Comparison of ENCODE assay signal across 18 cellular contexts in the genomic region with DNA sequence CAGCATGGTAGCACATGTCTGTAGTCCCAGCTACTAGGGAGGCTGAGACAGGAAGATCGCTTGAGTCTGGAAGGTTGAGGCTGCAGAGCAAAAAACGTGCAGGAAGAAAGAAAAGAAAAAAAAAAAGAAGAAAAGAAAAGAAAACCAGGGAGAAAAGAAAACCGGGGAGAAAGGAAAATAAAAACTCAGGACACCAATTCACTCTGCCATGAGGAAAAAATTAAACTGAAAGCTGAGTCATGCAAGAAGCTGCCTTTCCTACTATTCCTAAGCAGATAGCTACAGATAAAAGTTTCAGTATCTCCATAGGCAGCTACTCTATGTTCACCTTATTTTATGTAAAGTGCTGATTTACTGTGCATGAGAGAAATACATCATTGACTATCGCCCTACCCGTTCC. TPM values are rescaled to one million over a fixed set of nuclear protein-coding genes. Genes with fewer than 3 reads are reported as not detected.
A peak's percentile ranks its signal among the peaks of the same experiment; 100 is the strongest.
DNase-seq lines count a peak whose midpoint lies in the region; ATAC-seq and TF ChIP-seq lines count a peak whose summit lies in the region.
"Had no signal": no experiment of that assay in that cellular context is flagged by ENCODE, and none has a peak within 500 bp of the region (broad histone marks: within the 10 kb centered on the region; RNA-seq: fewer than 3 reads in every experiment).

No MANE protein-coding gene starts in this region.

- peak; percentile 68 for DNase-seq in GM23248
- DNase-seq in fibroblast of the conjunctiva (ENCODE audit: low read depth) = peak; percentile 21
- no peak for DNase-seq in suprapubic skin (ENCODE audit: low spot score in 2 of 2)
- no peak for DNase-seq in central memory CD4-positive, alpha-beta T cell
- no peak for DNase-seq in left lobe of liver (ENCODE audit: low spot score)
- no peak for DNase-seq in glutamatergic neuron
- no peak for DNase-seq in MM.1S
- DNase-seq: activated CD4-positive, alpha-beta T cell treated with anti-CD3 and anti-CD28 coated beads for 36 hours; activated naive CD4-positive, alpha-beta T cell treated with Interleukin-2 at 50 U/mL for 16 hours; BE2C; body of pancreas; foreskin melanocyte; GOT3; NCI-H146; NCI-H345; SIG-M5 had no signal

- in situ Hi-C loops in GM23248 (cut with MboI) = no loop called here

- H3K4me3 ChIP-seq in GM23248 (peak overlapping the region; percentile 63), suprapubic skin (no peak overlapping the region), MM.1S (ENCODE audit: low read length) (no peak overlapping the region)
- H3K4me3 ChIP-seq: body of pancreas had no signal

- H3K27ac Mint-ChIP-seq in glutamatergic neuron (ENCODE audit: unreplicated experiment) = no peak overlapping the region
- H3K27ac Mint-ChIP-seq: activated CD4-positive, alpha-beta T cell treated with anti-CD3 and anti-CD28 coated beads for 36 hours had no signal

- H3K9me2 ChIP-seq in GM23248 (ENCODE audit: insufficient read depth) = no peaks in the 10 kb centered on the region
- no peaks in the 10 kb centered on the region for H3K9me2 ChIP-seq in MM.1S (replicated peaks; ENCODE audit: insufficient read depth, low read length)

- peak overlapping the region; percentile 82 for H3K4me2 ChIP-seq in GM23248 (ENCODE audit: unreplicated experiment)
- H3K4me2 ChIP-seq in MM.1S (ENCODE audit: low read depth, low read length) = no peak overlapping the region

- H3K4me1 ChIP-seq in GM23248 (ENCODE audit: insufficient read depth) (peaks cover 79% of the 10 kb centered on the region), suprapubic skin (peaks cover 14% of the 10 kb centered on the region), MM.1S (ENCODE audit: low read length) (no peaks in the 10 kb centered on the region)
- H3K4me1 ChIP-seq: BE2C, body of pancreas had no signal

- H3K9me3 ChIP-seq in GM23248 (ENCODE audit: low read depth) (no peaks in the 10 kb centered on the region), suprapubic skin (no peaks in the 10 kb centered on the region), MM.1S (replicated peaks; ENCODE audit: insufficient read depth, low read length) (no peaks in the 10 kb centered on the region)
- H3K9me3 ChIP-seq: BE2C, body of pancreas had no signal

- peak overlapping the region; percentile 95 for H3K27ac ChIP-seq in GM23248
- H3K27ac ChIP-seq in suprapubic skin = peak overlapping the region; percentile 55
- H3K27ac ChIP-seq in MM.1S (ENCODE audit: low read length) = no peak overlapping the region
- H3K27ac ChIP-seq: body of pancreas had no signal

- peak overlapping the region; percentile 61 for H2AFZ ChIP-seq in GM23248
- H2AFZ ChIP-seq in MM.1S (ENCODE audit: low read length) = no peak overlapping the region

- ATAC-seq in SK-N-SH treated with all-trans-retinoic acid at 6 μM for 48 hours (peak; percentile 69), left lobe of liver (no peak)
- ATAC-seq: activated CD4-positive, alpha-beta T cell treated with anti-CD3 and anti-CD28 coated beads for 36 hours; body of pancreas had no signal

- no peaks in the 10 kb centered on the region for H3K36me3 Mint-ChIP-seq in glutamatergic neuron (ENCODE audit: unreplicated experiment)

- no peak for TF ChIP-seq EP300 in suprapubic skin (IDR thresholded peaks at IDR 0.05)

- H3K9ac ChIP-seq in GM23248 (peak overlapping the region; percentile 71), MM.1S (ENCODE audit: low read length) (no peak overlapping the region)

- H3K79me2 ChIP-seq in GM23248 (ENCODE audit: insufficient read depth) (peaks cover 71% of the 10 kb centered on the region), MM.1S (ENCODE audit: low read length) (no peaks in the 10 kb centered on the region)

- no peak overlapping the region for H3K4me3 Mint-ChIP-seq in glutamatergic neuron (ENCODE audit: unreplicated experiment)
- H3K4me3 Mint-ChIP-seq: activated CD4-positive, alpha-beta T cell treated with anti-CD3 and anti-CD28 coated beads for 36 hours; neural crest cell had no signal

- H3K27me3 Mint-ChIP-seq in glutamatergic neuron (ENCODE audit: unreplicated experiment) = peaks cover 4% of the 10 kb centered on the region

- 11 to 13% methylated on average over 5 of the region's 5 CpGs for WGBS in GM23248 (ENCODE audit: low coverage in 1 of 2, low lambda C conversion rate in 2 of 2, missing lambda C conversion rate in 2 of 2), 2 experiments
- 57% methylated on average over 5 of the region's 5 CpGs for WGBS in suprapubic skin

- no peak for TF ChIP-seq POLR2A in suprapubic skin (IDR thresholded peaks at IDR 0.05)

- H4K20me1 ChIP-seq in GM23248 (ENCODE audit: insufficient read depth) (no peaks in the 10 kb centered on the region), MM.1S (ENCODE audit: insufficient read depth, low read length) (no peaks in the 10 kb centered on the region)

- no peaks in the 10 kb centered on the region for H3K27me3 ChIP-seq in GM23248 (replicated peaks; ENCODE audit: insufficient read depth)
- peaks cover 14% of the 10 kb centered on the region for H3K27me3 ChIP-seq in suprapubic skin
- H3K27me3 ChIP-seq in MM.1S (replicated peaks; ENCODE audit: insufficient read depth, low read length) = peaks cover 10% of the 10 kb centered on the region; the same call in 1 of the 2 replicates
- H3K27me3 ChIP-seq: body of pancreas had no signal

- TF ChIP-seq CTCF in suprapubic skin (IDR thresholded peaks at IDR 0.05) (no peak), glutamatergic neuron (IDR thresholded peaks at IDR 0.05; ENCODE audit: partially characterized antibody, unreplicated experiment) (no peak), MM.1S (IDR thresholded peaks at IDR 0.05; ENCODE audit: low read length) (no peak)

- peaks cover 68% of the 10 kb centered on the region for H3F3A ChIP-seq in GM23248 (ENCODE audit: insufficient read depth)
- H3F3A ChIP-seq in MM.1S (ENCODE audit: insufficient read depth, low read length) = no peaks in the 10 kb centered on the region

- no peaks in the 10 kb centered on the region for H3K9me3 Mint-ChIP-seq in glutamatergic neuron (ENCODE audit: unreplicated experiment)
- H3K9me3 Mint-ChIP-seq: neural crest cell had no signal

- no peaks in the 10 kb centered on the region for H3K4me1 Mint-ChIP-seq in glutamatergic neuron (ENCODE audit: low read depth, unreplicated experiment)
- H3K4me1 Mint-ChIP-seq: activated CD4-positive, alpha-beta T cell treated with anti-CD3 and anti-CD28 coated beads for 36 hours had no signal

- H3K36me3 ChIP-seq in GM23248 (ENCODE audit: low read depth) (peaks cover 17% of the 10 kb centered on the region; the same call in 1 of the 2 replicates), suprapubic skin (no peaks in the 10 kb centered on the region), MM.1S (replicated peaks; ENCODE audit: insufficient read depth, low read length) (no peaks in the 10 kb centered on the region)
- H3K36me3 ChIP-seq: BE2C had no signal

TF ChIP-seq in SK-N-SH treated with all-trans-retinoic acid at 6 μM for 48 hours, 23 proteins besides CTCF, POLR2A, EP300 and RAD21 (continues in another document):
- TF ChIP-seq RARB (CRISPR knock-in tag; IDR thresholded peaks at IDR 0.05) (no peak), SNAI2 (CRISPR knock-in tag; IDR thresholded peaks at IDR 0.05) (no peak), ESRRG (CRISPR knock-in tag; IDR thresholded peaks at IDR 0.05) (no peak), ARNTL (CRISPR knock-in tag; IDR thresholded peaks at IDR 0.05; ENCODE audit: borderline replicate concordance, low read depth) (no peak), PPARA (CRISPR knock-in tag; IDR thresholded peaks at IDR 0.05; ENCODE audit: borderline replicate concordance) (no peak), ISL1 (CRISPR knock-in tag; IDR thresholded peaks at IDR 0.05) (no peak), GLIS3 (CRISPR knock-in tag; IDR thresholded peaks at IDR 0.05) (no peak), ZC3H10 (CRISPR knock-in tag; IDR thresholded peaks at IDR 0.05) (no peak), ZFP30 (CRISPR knock-in tag; IDR thresholded peaks at IDR 0.05) (no peak), POU6F1 (CRISPR knock-in tag; IDR thresholded peaks at IDR 0.05; ENCODE audit: borderline replicate concordance, low read depth) (no peak)
- TF ChIP-seq, protein P1, sequence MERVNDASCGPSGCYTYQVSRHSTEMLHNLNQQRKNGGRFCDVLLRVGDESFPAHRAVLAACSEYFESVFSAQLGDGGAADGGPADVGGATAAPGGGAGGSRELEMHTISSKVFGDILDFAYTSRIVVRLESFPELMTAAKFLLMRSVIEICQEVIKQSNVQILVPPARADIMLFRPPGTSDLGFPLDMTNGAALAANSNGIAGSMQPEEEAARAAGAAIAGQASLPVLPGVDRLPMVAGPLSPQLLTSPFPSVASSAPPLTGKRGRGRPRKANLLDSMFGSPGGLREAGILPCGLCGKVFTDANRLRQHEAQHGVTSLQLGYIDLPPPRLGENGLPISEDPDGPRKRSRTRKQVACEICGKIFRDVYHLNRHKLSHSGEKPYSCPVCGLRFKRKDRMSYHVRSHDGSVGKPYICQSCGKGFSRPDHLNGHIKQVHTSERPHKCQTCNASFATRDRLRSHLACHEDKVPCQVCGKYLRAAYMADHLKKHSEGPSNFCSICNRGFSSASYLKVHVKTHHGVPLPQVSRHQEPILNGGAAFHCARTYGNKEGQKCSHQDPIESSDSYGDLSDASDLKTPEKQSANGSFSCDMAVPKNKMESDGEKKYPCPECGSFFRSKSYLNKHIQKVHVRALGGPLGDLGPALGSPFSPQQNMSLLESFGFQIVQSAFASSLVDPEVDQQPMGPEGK (CRISPR knock-in tag; IDR thresholded peaks at IDR 0.05; ENCODE audit: borderline replicate concordance) = no peak

RNA-seq across cellular contexts. Expression of gene PTGIS, which starts 10.5 kb away (rescaled TPM):
- 178 and 192 TPM in 2 replicates for total RNA-seq in GM23248 (2014; rRNA removed; shearing (Covaris generic))
- polyA plus RNA-seq in GM23248 (2016; fragmentation: Nextera tagmentation; extraction: Ambion mirVana) = 109 and 114 TPM in 2 replicates
- total RNA-seq in suprapubic skin (10 to 100 TPM in 1 of 4 donors, 1 to 10 TPM in 3; 4.3 to 14.4 (median 7.0) TPM), left lobe of liver (20.3 TPM), glutamatergic neuron (ENCODE audit: unreplicated experiment) (0.12 TPM)

Comparison
In these comparisons a context has a peak if more than half of its experiments do, and no peak if none do; other contexts are left out.
1. DNase-seq: peak in GM23248 (single experiment) and fibroblast of the conjunctiva (single experiment); none in suprapubic skin (0 of 2), central memory CD4-positive, alpha-beta T cell (single experiment), left lobe of liver (single experiment), glutamatergic neuron (single experiment) and MM.1S (single experiment).